Comparison of ENCODE assay signal across 2 cellular contexts in the genomic region with DNA sequence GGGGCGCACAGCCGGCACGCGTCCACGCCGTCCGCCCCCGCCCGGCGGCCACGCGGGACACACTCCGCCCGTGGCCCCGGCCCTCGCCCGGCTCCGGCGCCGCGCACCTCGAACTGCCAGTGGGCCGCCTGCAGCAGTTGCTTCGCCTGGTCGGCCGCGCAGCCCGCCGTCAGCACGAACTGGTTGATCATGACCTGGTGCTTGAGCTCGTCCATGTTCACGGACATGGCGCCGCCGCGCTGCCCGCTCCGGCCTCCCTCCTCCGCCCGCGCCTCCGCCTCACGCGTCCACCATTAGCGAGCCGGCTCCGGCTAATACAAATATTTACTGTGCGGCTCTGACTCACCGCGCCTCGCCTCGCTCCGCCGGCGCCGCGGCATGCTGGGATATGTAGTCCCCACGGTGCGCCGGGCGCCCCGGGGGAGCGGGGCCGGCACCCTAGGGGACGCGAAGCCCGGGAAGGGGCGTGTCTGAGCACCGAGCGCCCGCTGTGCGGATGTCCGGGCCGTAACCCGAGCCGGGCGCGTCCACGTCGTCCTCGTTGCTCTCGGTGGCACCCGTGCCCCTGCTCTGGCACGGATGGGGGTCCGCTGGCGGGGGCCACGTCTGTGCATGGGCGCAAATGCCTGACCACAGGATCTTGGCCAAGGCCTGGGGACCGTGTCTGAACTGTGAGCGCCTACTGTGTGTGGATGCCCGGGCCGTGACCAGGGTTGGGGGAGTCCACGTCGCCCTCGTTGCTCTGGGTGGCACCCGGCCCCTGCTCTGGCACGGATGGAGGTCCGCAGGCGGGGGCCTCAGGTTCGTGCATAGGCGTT.
TF ChIP-seq lines count a peak whose summit lies in the region.

TSS of gene UBALD1 (minus strand) at position 318 of the 818 bp plus-strand sequence. CDS start at position 227, 91 bp downstream.

TF ChIP-seq in HCT116, 20 proteins besides CTCF, POLR2A, EP300 and RAD21:
- TF ChIP-seq JUND (IDR thresholded peaks at IDR 0.05) (no peak), SRF (IDR thresholded peaks at IDR 0.05; ENCODE audit: low read depth) (peak; percentile 82; the same call in 1 of the 2 replicates), EZH2 (IDR thresholded peaks at IDR 0.05) (no peak), EZH2phosphoT487 (IDR thresholded peaks at IDR 0.05; ENCODE audit: borderline replicate concordance) (no peak), POLR2AphosphoS5 (IDR thresholded peaks at IDR 0.05; ENCODE audit: low read depth, low read length) (peak; percentile 93), CEBPB (IDR thresholded peaks at IDR 0.05; ENCODE audit: low read depth) (no peak), REST (IDR thresholded peaks at IDR 0.05; ENCODE audit: low read depth) (no peak), ZFX (IDR thresholded peaks at IDR 0.05) (peak; percentile 82), SIN3A (IDR thresholded peaks at IDR 0.05; ENCODE audit: low read depth) (peak; percentile 96), TCF7L2 (IDR thresholded peaks at IDR 0.05; ENCODE audit: borderline replicate concordance, extremely low read depth, insufficient read depth, insufficient read length) (no peak), CBX3 (IDR thresholded peaks at IDR 0.05; ENCODE audit: low read depth) (no peak), FOSL1 (IDR thresholded peaks at IDR 0.05; ENCODE audit: low read depth) (peak; percentile 79), ZNF274 (IDR thresholded peaks at IDR 0.05; ENCODE audit: low read depth, low read length) (no peak), ELF1 (IDR thresholded peaks at IDR 0.05; ENCODE audit: borderline replicate concordance, low read depth) (no peak), SP1 (IDR thresholded peaks at IDR 0.05; ENCODE audit: low read depth) (peak; percentile 76), EGR1 (IDR thresholded peaks at IDR 0.05; ENCODE audit: low read depth) (no peak; the same call in 1 of the 2 replicates), YY1 (IDR thresholded peaks at IDR 0.05; ENCODE audit: extremely low read depth, insufficient replicate concordance, low read depth, low read length) (peak; percentile 89), ATF3 (IDR thresholded peaks at IDR 0.05) (no peak), MAX (IDR thresholded peaks at IDR 0.05) (peak; percentile 89)
- TF ChIP-seq, protein P1, sequence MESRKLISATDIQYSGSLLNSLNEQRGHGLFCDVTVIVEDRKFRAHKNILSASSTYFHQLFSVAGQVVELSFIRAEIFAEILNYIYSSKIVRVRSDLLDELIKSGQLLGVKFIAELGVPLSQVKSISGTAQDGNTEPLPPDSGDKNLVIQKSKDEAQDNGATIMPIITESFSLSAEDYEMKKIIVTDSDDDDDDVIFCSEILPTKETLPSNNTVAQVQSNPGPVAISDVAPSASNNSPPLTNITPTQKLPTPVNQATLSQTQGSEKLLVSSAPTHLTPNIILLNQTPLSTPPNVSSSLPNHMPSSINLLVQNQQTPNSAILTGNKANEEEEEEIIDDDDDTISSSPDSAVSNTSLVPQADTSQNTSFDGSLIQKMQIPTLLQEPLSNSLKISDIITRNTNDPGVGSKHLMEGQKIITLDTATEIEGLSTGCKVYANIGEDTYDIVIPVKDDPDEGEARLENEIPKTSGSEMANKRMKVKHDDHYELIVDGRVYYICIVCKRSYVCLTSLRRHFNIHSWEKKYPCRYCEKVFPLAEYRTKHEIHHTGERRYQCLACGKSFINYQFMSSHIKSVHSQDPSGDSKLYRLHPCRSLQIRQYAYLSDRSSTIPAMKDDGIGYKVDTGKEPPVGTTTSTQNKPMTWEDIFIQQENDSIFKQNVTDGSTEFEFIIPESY (IDR thresholded peaks at IDR 0.05; ENCODE audit: extremely low read depth, insufficient replicate concordance, low read length), result peak; percentile 78
TF ChIP-seq in HCT116: peak in this region for 9.

TF ChIP-seq in SK-N-SH, 30 proteins besides CTCF, POLR2A, EP300 and RAD21:
- TF ChIP-seq YY1 (IDR thresholded peaks at IDR 0.05; ENCODE audit: low read depth), result peak; percentile 85
- no peak for TF ChIP-seq USF1 (IDR thresholded peaks at IDR 0.05; ENCODE audit: borderline replicate concordance, low read depth)
- TF ChIP-seq, protein P2, sequence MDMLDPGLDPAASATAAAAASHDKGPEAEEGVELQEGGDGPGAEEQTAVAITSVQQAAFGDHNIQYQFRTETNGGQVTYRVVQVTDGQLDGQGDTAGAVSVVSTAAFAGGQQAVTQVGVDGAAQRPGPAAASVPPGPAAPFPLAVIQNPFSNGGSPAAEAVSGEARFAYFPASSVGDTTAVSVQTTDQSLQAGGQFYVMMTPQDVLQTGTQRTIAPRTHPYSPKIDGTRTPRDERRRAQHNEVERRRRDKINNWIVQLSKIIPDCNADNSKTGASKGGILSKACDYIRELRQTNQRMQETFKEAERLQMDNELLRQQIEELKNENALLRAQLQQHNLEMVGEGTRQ (IDR thresholded peaks at IDR 0.05; ENCODE audit: borderline replicate concordance, low read depth, low read length), result no peak
- TF ChIP-seq, protein P3, sequence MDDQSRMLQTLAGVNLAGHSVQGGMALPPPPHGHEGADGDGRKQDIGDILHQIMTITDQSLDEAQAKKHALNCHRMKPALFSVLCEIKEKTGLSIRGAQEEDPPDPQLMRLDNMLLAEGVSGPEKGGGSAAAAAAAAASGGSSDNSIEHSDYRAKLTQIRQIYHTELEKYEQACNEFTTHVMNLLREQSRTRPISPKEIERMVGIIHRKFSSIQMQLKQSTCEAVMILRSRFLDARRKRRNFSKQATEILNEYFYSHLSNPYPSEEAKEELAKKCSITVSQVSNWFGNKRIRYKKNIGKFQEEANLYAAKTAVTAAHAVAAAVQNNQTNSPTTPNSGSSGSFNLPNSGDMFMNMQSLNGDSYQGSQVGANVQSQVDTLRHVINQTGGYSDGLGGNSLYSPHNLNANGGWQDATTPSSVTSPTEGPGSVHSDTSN (IDR thresholded peaks at IDR 0.05), result no peak
- no peak for TF ChIP-seq RFX5 (IDR thresholded peaks at IDR 0.05; ENCODE audit: low read length)
- TF ChIP-seq, protein P4, sequence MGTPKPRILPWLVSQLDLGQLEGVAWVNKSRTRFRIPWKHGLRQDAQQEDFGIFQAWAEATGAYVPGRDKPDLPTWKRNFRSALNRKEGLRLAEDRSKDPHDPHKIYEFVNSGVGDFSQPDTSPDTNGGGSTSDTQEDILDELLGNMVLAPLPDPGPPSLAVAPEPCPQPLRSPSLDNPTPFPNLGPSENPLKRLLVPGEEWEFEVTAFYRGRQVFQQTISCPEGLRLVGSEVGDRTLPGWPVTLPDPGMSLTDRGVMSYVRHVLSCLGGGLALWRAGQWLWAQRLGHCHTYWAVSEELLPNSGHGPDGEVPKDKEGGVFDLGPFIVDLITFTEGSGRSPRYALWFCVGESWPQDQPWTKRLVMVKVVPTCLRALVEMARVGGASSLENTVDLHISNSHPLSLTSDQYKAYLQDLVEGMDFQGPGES (IDR thresholded peaks at IDR 0.05; ENCODE audit: low read depth, low read length), result no peak
- TF ChIP-seq RXRA (IDR thresholded peaks at IDR 0.05; ENCODE audit: borderline replicate concordance, low read depth), result no peak
- peak; percentile 12; the same call in 1 of the 2 replicates for TF ChIP-seq TCF12 (IDR thresholded peaks at IDR 0.05)
- TF ChIP-seq ELF1 (IDR thresholded peaks at IDR 0.05), result 0 out of 2 replicates have a peak, but pooled peaks have one; percentile 17
- TF ChIP-seq EZH2phosphoT487 (IDR thresholded peaks at IDR 0.05; ENCODE audit: borderline replicate concordance, low read depth), result no peak
- TF ChIP-seq MAX (IDR thresholded peaks at IDR 0.05; ENCODE audit: low read depth), result peak; percentile 87
- TF ChIP-seq FOSL2 (IDR thresholded peaks at IDR 0.05; ENCODE audit: borderline replicate concordance, low read depth), result peak; percentile 83; the same call in 1 of the 2 replicates
- TF ChIP-seq RCOR1 (IDR thresholded peaks at IDR 0.05; ENCODE audit: low read length), result no peak
- TF ChIP-seq TAF1 (IDR thresholded peaks at IDR 0.05; ENCODE audit: borderline replicate concordance, low read depth, low read length), result peak; percentile 81
- peak; percentile 85 for TF ChIP-seq MXI1 (IDR thresholded peaks at IDR 0.05; ENCODE audit: low read depth, low read length)
- peak; percentile 36; the same call in 1 of the 2 replicates for TF ChIP-seq NRF1 (IDR thresholded peaks at IDR 0.05; ENCODE audit: low read depth, low read length)
- peak; percentile 61 for TF ChIP-seq GABPA (IDR thresholded peaks at IDR 0.05; ENCODE audit: low read depth)
- no peak; the same call in 1 of the 2 replicates for TF ChIP-seq JUND (IDR thresholded peaks at IDR 0.05)
- no peak for TF ChIP-seq FOXJ3 (CRISPR knock-in tag; IDR thresholded peaks at IDR 0.05)
- TF ChIP-seq MEF2A (IDR thresholded peaks at IDR 0.05; ENCODE audit: borderline replicate concordance, low read depth), result no peak
- no peak for TF ChIP-seq NFIC (IDR thresholded peaks at IDR 0.05; ENCODE audit: borderline replicate concordance)
- TF ChIP-seq POLR2AphosphoS5 (IDR thresholded peaks at IDR 0.05; ENCODE audit: low read depth, low read length), result peak; percentile 58
- no peak for TF ChIP-seq TEAD4 (IDR thresholded peaks at IDR 0.05; ENCODE audit: borderline replicate concordance, insufficient read depth)
- no peak for TF ChIP-seq GATA2 (CRISPR knock-in tag; IDR thresholded peaks at IDR 0.05)
- TF ChIP-seq, protein P1 (IDR thresholded peaks at IDR 0.05; ENCODE audit: borderline replicate concordance, low read depth), result peak; percentile 90; the same call in 1 of the 2 replicates
- peak; percentile 94 for TF ChIP-seq CHD2 (IDR thresholded peaks at IDR 0.05; ENCODE audit: low read length, partially characterized antibody)
- no peak for TF ChIP-seq SMC3 (IDR thresholded peaks at IDR 0.05; ENCODE audit: low read depth, low read length)
- TF ChIP-seq FOXM1 (IDR thresholded peaks at IDR 0.05; ENCODE audit: low read depth), result no peak
- no peak for TF ChIP-seq REST (IDR thresholded peaks at IDR 0.05; ENCODE audit: low read depth, low read length)
- TF ChIP-seq SIN3A (IDR thresholded peaks at IDR 0.05; ENCODE audit: borderline replicate concordance, low read depth, low read length), result 0 out of 2 replicates have a peak, but pooled peaks have one; percentile 55
